In genomic region chr18:43869451-43870008, GRCh38 we compare ENCODE assay signal across 18 cellular contexts.
DNase-seq lines count a peak whose midpoint lies in the region; FAIRE-seq and TF ChIP-seq lines count a peak whose summit lies in the region.
"Had no signal": no experiment of that assay in that cellular context is flagged by ENCODE, and none has a peak within 500 bp of the region (broad histone marks: within the 10 kb centered on the region; RNA-seq: fewer than 3 reads in every experiment).

No MANE protein-coding gene starts in this region.

- no peak overlapping the region for H3K18ac ChIP-seq in mesenchymal stem cell (ENCODE audit: low read depth in 1 of 2, low read length in 2 of 2)

- no peaks in the 10 kb centered on the region for H3F3A ChIP-seq in PC-9 (ENCODE audit: insufficient read depth, low read depth)

- no peaks in the 10 kb centered on the region for H3K79me2 ChIP-seq in PC-9 (ENCODE audit: low read depth)

- H3K36me3 ChIP-seq in breast epithelium (no peaks in the 10 kb centered on the region), mesenchymal stem cell (ENCODE audit: control insufficient read depth in 1 of 2, insufficient read depth in 2 of 2, low read depth in 1 of 2, low read length in 2 of 2) (no peaks in the 10 kb centered on the region), PC-9 (ENCODE audit: low read depth) (no peaks in the 10 kb centered on the region)
- H3K36me3 ChIP-seq: BLaER1, heart right ventricle, thoracic aorta had no signal

- H3K23ac ChIP-seq in mesenchymal stem cell (ENCODE audit: low read length in 2 of 2): no peak overlapping the region

- no peak overlapping the region for H3K14ac ChIP-seq in mesenchymal stem cell (ENCODE audit: low read length in 2 of 2)

- H3K4ac ChIP-seq in mesenchymal stem cell (ENCODE audit: low read depth in 1 of 2, low read length in 2 of 2): no peak overlapping the region

- H3K4me3 ChIP-seq in breast epithelium (no peak overlapping the region), mesenchymal stem cell (ENCODE audit: insufficient read depth in 1 of 2, low read depth in 1 of 2, low read length in 2 of 2) (no peak overlapping the region), PC-9 (no peak overlapping the region)
- H3K4me3 ChIP-seq: BLaER1, heart right ventricle, thoracic aorta had no signal

- H2AK5ac ChIP-seq in mesenchymal stem cell (ENCODE audit: low read length, severe bottlenecking): no peak overlapping the region

- H3K9me3 ChIP-seq in breast epithelium (no peaks in the 10 kb centered on the region), mesenchymal stem cell (ENCODE audit: control insufficient read depth, low read length) (no peaks in the 10 kb centered on the region), PC-9 (ENCODE audit: insufficient read depth, low read depth) (no peaks in the 10 kb centered on the region)
- H3K9me3 ChIP-seq: BLaER1, thoracic aorta had no signal

- H2BK5ac ChIP-seq in mesenchymal stem cell (ENCODE audit: low read depth, low read length, poor library complexity, severe bottlenecking): no peak overlapping the region

- TF ChIP-seq POLR2A in breast epithelium (IDR thresholded peaks at IDR 0.05): no peak

- H3K79me1 ChIP-seq in mesenchymal stem cell (replicated peaks; ENCODE audit: low read length, poor library complexity, severe bottlenecking): no peaks in the 10 kb centered on the region

- no peaks in the 10 kb centered on the region for H4K20me1 ChIP-seq in PC-9 (ENCODE audit: insufficient read depth)
- H4K20me1 ChIP-seq: BLaER1 had no signal

- H3K9me2 ChIP-seq in PC-9 (ENCODE audit: insufficient read depth): no peaks in the 10 kb centered on the region

- intact Hi-C loops in breast epithelium (cut with DNase I; ENCODE audit: low total_unique reads): no loop called here
- intact Hi-C loops in PC-9 (cut with micrococcal nuclease; ENCODE audit: unreplicated experiment): no loop called here

- H3K4me2 ChIP-seq in mesenchymal stem cell (ENCODE audit: low read length, poor library complexity, severe bottlenecking) (no peak overlapping the region), PC-9 (no peak overlapping the region)
- H3K4me2 ChIP-seq: BLaER1 had no signal

- no TSS peak for BruUV-seq in PC-9 (replicated peaks; lab: Mats Ljungman, UMichigan)

- H3K27ac ChIP-seq in breast epithelium: peak overlapping the region; percentile 37 to 41
- H3K27ac ChIP-seq in mesenchymal stem cell (ENCODE audit: low read length, poor library complexity, severe bottlenecking): peak overlapping the region; percentile 58
- no peak overlapping the region for H3K27ac ChIP-seq in PC-9
- H3K27ac ChIP-seq: BLaER1, thoracic aorta had no signal

- no peaks in the 10 kb centered on the region for H3K27me3 ChIP-seq in breast epithelium
- H3K27me3 ChIP-seq in mesenchymal stem cell (ENCODE audit: control insufficient read depth in 1 of 2, insufficient read depth in 1 of 2, low read length in 2 of 2): no peaks in the 10 kb centered on the region
- H3K27me3 ChIP-seq in PC-9 (ENCODE audit: insufficient read depth, low read depth): no peaks in the 10 kb centered on the region
- H3K27me3 ChIP-seq: BLaER1, heart right ventricle had no signal

- H3K4me1 ChIP-seq in breast epithelium: peaks cover 5 to 8% of the 10 kb centered on the region in 2 donors
- no peaks in the 10 kb centered on the region for H3K4me1 ChIP-seq in mesenchymal stem cell (ENCODE audit: control insufficient read depth, insufficient read depth, low read depth, low read length)
- H3K4me1 ChIP-seq in PC-9 (replicated peaks; ENCODE audit: insufficient read depth): no peaks in the 10 kb centered on the region; the same call in 1 of the 2 replicates
- H3K4me1 ChIP-seq: BLaER1 had no signal

- CTCF ChIA-PET in PC-9 (lab: Charles Lee): no interaction called here

- H2BK15ac ChIP-seq in mesenchymal stem cell (ENCODE audit: low read depth, poor library complexity, severe bottlenecking): no peak overlapping the region

- H3K9ac ChIP-seq in mesenchymal stem cell (ENCODE audit: low read length): peak overlapping the region; percentile 57
- H3K9ac ChIP-seq: BLaER1 had no signal

- no peak for TF ChIP-seq CTCF in breast epithelium (IDR thresholded peaks at IDR 0.05)
- TF ChIP-seq CTCF in PC-9 (conservative IDR thresholded peaks at IDR 0.05): no peak

- H2BK12ac ChIP-seq in mesenchymal stem cell (ENCODE audit: low read length in 2 of 2): no peak overlapping the region

- no peak overlapping the region for H4K91ac ChIP-seq in mesenchymal stem cell (ENCODE audit: low read length)

- no peak overlapping the region for H2AFZ ChIP-seq in mesenchymal stem cell (ENCODE audit: low read depth, low read length)
- H2AFZ ChIP-seq in PC-9: no peak overlapping the region

- no peak overlapping the region for H2BK120ac ChIP-seq in mesenchymal stem cell (ENCODE audit: low read depth, low read length)

- no peak overlapping the region for H4K8ac ChIP-seq in mesenchymal stem cell (ENCODE audit: low read length)

- no peak for FAIRE-seq in frontal cortex (lab: Jason Lieb, UNC)
- FAIRE-seq: endometrium, HTR-8/SVneo, RCC 7860 had no signal

- DNase-seq in EH (ENCODE audit: low read depth) (peak; percentile 46), NCI-H2029 treated with DMSO at 0.1 percent for 48 hours (lab: John Stamatoyannopoulos, UW) (peak; percentile 49), breast epithelium (ENCODE audit: low spot score in 2 of 2) (no peak), mesenchymal stem cell (no peak), PC-9 (no peak), frontal cortex (ENCODE audit: low spot score in 2 of 2) (no peak), NK-92 (lab: John Stamatoyannopoulos, UW; ENCODE audit: unreplicated experiment) (no peak)
- DNase-seq in effector CD4-positive, alpha-beta T cell: no peak
- DNase-seq: activated naive CD4-positive, alpha-beta T cell treated with Interleukin-2 at 50 U/mL for 16 hours; heart right ventricle; left colon; NCI-H510A treated with DMSO at 0.1 percent for 48 hours; T-helper 1 cell had no signal

- WGBS in mesenchymal stem cell: 83% methylated on average over 1 of the region's 1 CpG

- POLR2A ChIA-PET in PC-9 (lab: Charles Lee; ENCODE audit: unreplicated experiment): no interaction called here

Comparison
In these comparisons a context has a peak if more than half of its experiments do, and no peak if none do; other contexts are left out.
1. DNase-seq: peak in EH (single experiment) and NCI-H2029 treated with DMSO at 0.1 percent for 48 hours (single experiment); none in breast epithelium (0 of 2), mesenchymal stem cell (single experiment), effector CD4-positive, alpha-beta T cell (single experiment), PC-9 (0 of 2), frontal cortex (0 of 2) and NK-92 (single experiment).